ENCODE assay signal across 8 cellular contexts in genomic region chr7:100088621-100089457, GRCh38. TPM values are rescaled to one million over a fixed set of nuclear protein-coding genes. Genes with fewer than 3 reads are reported as not detected.
DNase-seq lines count a peak whose midpoint lies in the region; ATAC-seq and TF ChIP-seq lines count a peak whose summit lies in the region.

TSS of gene COPS6 (plus strand) at chr7:100088969. CDS start at chr7:100088991, 22 bp downstream.

- no peaks in the 10 kb centered on the region for H3K9me3 Mint-ChIP-seq in activated naive CD8-positive, alpha-beta T cell treated with anti-CD3 and anti-CD28 coated beads, Interleukin-2, amount 50 U/mL, for 24 hours

- peak within 1 kb of the TSS; percentile 71 for H3K18ac ChIP-seq in trophoblast cell (ENCODE audit: low read length)

- H4K12ac ChIP-seq in trophoblast cell (ENCODE audit: low read depth, low read length), result peak within 1 kb of the TSS; percentile 81

- H4K91ac ChIP-seq in trophoblast cell (ENCODE audit: low read depth, low read length), result peak within 1 kb of the TSS; percentile 84

- H3K27ac Mint-ChIP-seq in activated naive CD8-positive, alpha-beta T cell treated with anti-CD3 and anti-CD28 coated beads, Interleukin-2, amount 50 U/mL, for 24 hours, result peak within 1 kb of the TSS; percentile 96

- peak within 1 kb of the TSS; percentile 52 for H2BK5ac ChIP-seq in trophoblast cell (ENCODE audit: low read depth, low read length, poor library complexity)

- H3K27ac ChIP-seq in cardiac muscle cell (peak within 1 kb of the TSS; percentile 80), trophoblast cell (ENCODE audit: low read depth, low read length) (peak within 1 kb of the TSS; percentile 91), thyroid gland (peak within 1 kb of the TSS; percentile 83 to 88 (median 84))

- H3K27me3 Mint-ChIP-seq in activated naive CD8-positive, alpha-beta T cell treated with anti-CD3 and anti-CD28 coated beads, Interleukin-2, amount 50 U/mL, for 24 hours, result peaks cover 3% of the 10 kb centered on the region

- peak; percentile 57 to 84 for TF ChIP-seq POLR2A in thyroid gland (IDR thresholded peaks at IDR 0.05)

- TF ChIP-seq CTCF in BE2C (IDR thresholded peaks at IDR 0.05; ENCODE audit: low read depth, low read length) (no peak), cardiac muscle cell (IDR thresholded peaks at IDR 0.05; ENCODE audit: low read depth, low read length) (no peak), thyroid gland (IDR thresholded peaks at IDR 0.05) (peak in 1 of 6 experiments; percentile 11)

- WGBS in trophoblast cell (ENCODE audit: extremely low coverage, insufficient coverage, insufficient read length), result no CpG with 5 or more reads among the region's 68 CpGs
- WGBS in thyroid gland, 2 donors, result 0 to 1% methylated on average over 38 to 46 of the region's 68 CpGs

- peak within 1 kb of the TSS; percentile 56 for H3K4ac ChIP-seq in trophoblast cell (ENCODE audit: low read depth, low read length)

- peak within 1 kb of the TSS; percentile 86 for H3K4me3 ChIP-seq in BE2C (ENCODE audit: low read depth, low read length)
- peak within 1 kb of the TSS; percentile 61 for H3K4me3 ChIP-seq in MG63
- peak within 1 kb of the TSS; percentile 67 for H3K4me3 ChIP-seq in cardiac muscle cell
- peak within 1 kb of the TSS; percentile 89 for H3K4me3 ChIP-seq in trophoblast cell (ENCODE audit: low read depth, low read length)
- H3K4me3 ChIP-seq in thyroid gland (replicated peaks in 1 of 3), result peak within 1 kb of the TSS; percentile 28 to 79 (median 72)

- intact Hi-C loops in thyroid gland (cut with DNase I), result no loop called here

- H3K4me1 Mint-ChIP-seq in activated naive CD8-positive, alpha-beta T cell treated with anti-CD3 and anti-CD28 coated beads, Interleukin-2, amount 50 U/mL, for 24 hours, result peaks cover 47% of the 10 kb centered on the region

- peak within 1 kb of the TSS; percentile 75 for H3K14ac ChIP-seq in trophoblast cell (ENCODE audit: low read length)

- DNase-seq in BE2C, result peak; percentile 88
- peak; percentile 81 for DNase-seq in MG63
- peak; percentile 84 for DNase-seq in SW480 (ENCODE audit: low spot score)
- peak; percentile 94 for DNase-seq in activated naive CD8-positive, alpha-beta T cell treated with anti-CD3 and anti-CD28 coated beads, Interleukin-2, amount 50 U/mL, for 24 hours
- peak; percentile 81 to 85 for DNase-seq in cardiac muscle cell (ENCODE audit: low read depth in 1 of 2, low spot score in 1 of 2)
- DNase-seq in trophoblast cell, result peak; percentile 52 to 79
- DNase-seq in thyroid gland, result peak; percentile 79 to 85

- H3K4me2 ChIP-seq in trophoblast cell (ENCODE audit: low read length), result peak within 1 kb of the TSS; percentile 92

- H2BK120ac ChIP-seq in trophoblast cell (ENCODE audit: insufficient read depth, low read length, poor library complexity), result peak within 1 kb of the TSS; percentile 67

- H2BK12ac ChIP-seq in trophoblast cell (ENCODE audit: low read length), result peak within 1 kb of the TSS; percentile 63

- H3K79me1 ChIP-seq in trophoblast cell (ENCODE audit: low read length), result peaks cover 17% of the 10 kb centered on the region

- H3K27me3 ChIP-seq in BE2C (no peaks in the 10 kb centered on the region), MG63 (no peaks in the 10 kb centered on the region), cardiac muscle cell (no peaks in the 10 kb centered on the region), trophoblast cell (ENCODE audit: insufficient read depth, low read length) (no peaks in the 10 kb centered on the region), thyroid gland (no peaks in the 10 kb centered on the region)

- peaks cover 6% of the 10 kb centered on the region for H3K79me2 ChIP-seq in trophoblast cell (ENCODE audit: control insufficient read depth, insufficient read depth, low read length, poor library complexity)

- H3K4me3 Mint-ChIP-seq in activated naive CD8-positive, alpha-beta T cell treated with anti-CD3 and anti-CD28 coated beads, Interleukin-2, amount 50 U/mL, for 24 hours, result peak within 1 kb of the TSS; percentile 95

- H2AK5ac ChIP-seq in trophoblast cell (ENCODE audit: low read length), result peak within 1 kb of the TSS; percentile 42

- H3K36me3 ChIP-seq in BE2C, result peaks cover 34% of the 10 kb centered on the region
- H3K36me3 ChIP-seq in MG63, result peaks cover 27% of the 10 kb centered on the region
- H3K36me3 ChIP-seq in cardiac muscle cell, result peaks cover 34% of the 10 kb centered on the region
- peaks cover 29 to 35% of the 10 kb centered on the region in 2 experiments for H3K36me3 ChIP-seq in trophoblast cell (ENCODE audit: control insufficient read depth in 1 of 2, insufficient read depth in 2 of 2, low read length in 2 of 2)
- H3K36me3 ChIP-seq in thyroid gland, result peaks cover 28 to 30% of the 10 kb centered on the region in 2 donors

- peak within 1 kb of the TSS; percentile 97 for H2AFZ ChIP-seq in trophoblast cell (ENCODE audit: insufficient read depth, low read length, poor library complexity)

- no peaks in the 10 kb centered on the region for H3K9me3 ChIP-seq in BE2C
- no peaks in the 10 kb centered on the region for H3K9me3 ChIP-seq in MG63
- H3K9me3 ChIP-seq in cardiac muscle cell (ENCODE audit: low read depth), result no peaks in the 10 kb centered on the region
- H3K9me3 ChIP-seq in trophoblast cell (ENCODE audit: insufficient read depth, low read depth, low read length), result no peaks in the 10 kb centered on the region
- no peaks in the 10 kb centered on the region for H3K9me3 ChIP-seq in thyroid gland

- H4K8ac ChIP-seq in trophoblast cell (ENCODE audit: low read depth, low read length), result peak within 1 kb of the TSS; percentile 92

- peaks cover 40% of the 10 kb centered on the region for H3K36me3 Mint-ChIP-seq in activated naive CD8-positive, alpha-beta T cell treated with anti-CD3 and anti-CD28 coated beads, Interleukin-2, amount 50 U/mL, for 24 hours (ENCODE audit: low read depth)

- H3K23ac ChIP-seq in trophoblast cell (ENCODE audit: low read length), result no peak within 1 kb of the TSS

- peak within 1 kb of the TSS; percentile 92 for H3K9ac ChIP-seq in trophoblast cell (ENCODE audit: low read length)

- H3K4me1 ChIP-seq in BE2C, result 0 out of 2 replicates have a peak, but pooled peaks cover 2% of the 10 kb centered on the region
- peaks cover 2% of the 10 kb centered on the region for H3K4me1 ChIP-seq in cardiac muscle cell (ENCODE audit: low read depth)
- peaks cover 9 to 15% of the 10 kb centered on the region in 2 experiments for H3K4me1 ChIP-seq in trophoblast cell (ENCODE audit: control insufficient read depth in 1 of 2, insufficient read depth in 2 of 2, low read length in 2 of 2)
- H3K4me1 ChIP-seq in thyroid gland, result peaks cover 0 to 17% of the 10 kb centered on the region in 2 donors

- peak; percentile 61 for ATAC-seq in GM19351 (IDR thresholded peaks at IDR 0.05; ENCODE audit: unreplicated experiment)
- peak; percentile 38 for ATAC-seq in activated naive CD8-positive, alpha-beta T cell treated with anti-CD3 and anti-CD28 coated beads, Interleukin-2, amount 50 U/mL, for 24 hours

RNA-seq across cellular contexts. Expression of gene COPS6, which starts in this region (rescaled TPM):
- 466 TPM for polyA plus RNA-seq in BE2C (2012; ENCODE audit: insufficient read depth, insufficient read length, low read depth)
- 58.3 and 78.2 TPM in 2 replicates for total RNA-seq in MG63 (2014; rRNA removed; shearing (Covaris generic); ENCODE audit: low replicate concordance)
- 69.6 and 80.0 TPM in 2 replicates for total RNA-seq in cardiac muscle cell
- 277 and 315 TPM in 2 replicates for polyA plus RNA-seq in cardiac muscle cell
- polyA plus RNA-seq in trophoblast cell (2013), result 71.8 and 73.0 TPM in 2 replicates
- total RNA-seq in thyroid gland, result 10 to 100 TPM; 32.5 to 71.5 (median 39.9) TPM

Comparison
In these comparisons a context has a peak if more than half of its experiments do, and no peak if none do; other contexts are left out.
1. Peak in every context shown above with its lines: DNase-seq, ATAC-seq, H3K4me3 ChIP-seq and H3K27ac ChIP-seq.